Comparison of ENCODE assay signal across 1 cellular context in the genomic region with DNA sequence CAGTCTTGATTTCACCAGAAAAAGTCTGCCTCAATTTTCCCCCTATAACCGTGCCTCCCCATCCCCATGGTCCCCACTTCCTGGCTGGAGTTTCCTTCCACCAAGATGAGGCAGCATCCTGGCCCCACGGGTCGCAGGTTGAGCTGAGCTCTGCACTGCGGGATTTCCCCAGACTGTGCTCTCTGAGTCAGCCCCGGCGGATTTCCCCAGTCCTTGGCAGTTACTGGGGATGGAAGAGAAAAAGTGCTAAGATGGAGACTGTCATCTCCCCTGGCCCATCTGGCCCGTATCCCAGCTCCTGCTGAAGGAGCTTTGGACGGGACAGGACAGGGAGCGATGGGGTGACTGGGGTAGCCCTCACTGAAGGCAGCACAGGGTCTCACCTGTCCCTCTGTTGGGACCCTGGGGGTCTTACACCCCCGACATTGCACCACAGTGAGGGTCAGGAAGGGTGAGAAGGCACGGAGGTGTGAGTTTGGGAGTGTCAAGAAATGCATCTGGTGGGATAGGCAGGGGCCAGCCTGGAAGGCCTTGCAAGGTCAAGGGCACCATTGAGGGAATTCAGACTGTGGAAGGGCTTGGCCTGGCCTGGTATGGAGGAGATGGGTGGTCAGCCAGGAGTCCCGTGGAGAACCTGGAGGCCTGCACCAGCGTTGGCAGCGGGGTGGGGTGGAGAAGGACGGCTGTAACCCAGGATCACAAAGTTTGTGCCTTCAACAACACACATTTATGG.
TF ChIP-seq lines count a peak whose summit lies in the region.

No MANE protein-coding gene starts in this region.

TF ChIP-seq in HepG2, 621 proteins besides CTCF, POLR2A, EP300 and RAD21:
- TF ChIP-seq SOX5 (CRISPR knock-in tag; IDR thresholded peaks at IDR 0.05; ENCODE audit: borderline replicate concordance), result no peak
- no peak for TF ChIP-seq PAF1 (CRISPR knock-in tag; IDR thresholded peaks at IDR 0.05)
- TF ChIP-seq ZNF160 (CRISPR knock-in tag; IDR thresholded peaks at IDR 0.05), result no peak
- TF ChIP-seq, protein P1, sequence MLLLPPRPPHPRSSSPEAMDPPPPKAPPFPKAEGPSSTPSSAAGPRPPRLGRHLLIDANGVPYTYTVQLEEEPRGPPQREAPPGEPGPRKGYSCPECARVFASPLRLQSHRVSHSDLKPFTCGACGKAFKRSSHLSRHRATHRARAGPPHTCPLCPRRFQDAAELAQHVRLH (CRISPR knock-in tag; IDR thresholded peaks at IDR 0.05; ENCODE audit: borderline replicate concordance, low read depth), result no peak
- no peak for TF ChIP-seq ZNF619 (CRISPR knock-in tag; IDR thresholded peaks at IDR 0.05)
- TF ChIP-seq SP140L (CRISPR knock-in tag; IDR thresholded peaks at IDR 0.05; ENCODE audit: borderline replicate concordance), result no peak
- TF ChIP-seq, protein P2, sequence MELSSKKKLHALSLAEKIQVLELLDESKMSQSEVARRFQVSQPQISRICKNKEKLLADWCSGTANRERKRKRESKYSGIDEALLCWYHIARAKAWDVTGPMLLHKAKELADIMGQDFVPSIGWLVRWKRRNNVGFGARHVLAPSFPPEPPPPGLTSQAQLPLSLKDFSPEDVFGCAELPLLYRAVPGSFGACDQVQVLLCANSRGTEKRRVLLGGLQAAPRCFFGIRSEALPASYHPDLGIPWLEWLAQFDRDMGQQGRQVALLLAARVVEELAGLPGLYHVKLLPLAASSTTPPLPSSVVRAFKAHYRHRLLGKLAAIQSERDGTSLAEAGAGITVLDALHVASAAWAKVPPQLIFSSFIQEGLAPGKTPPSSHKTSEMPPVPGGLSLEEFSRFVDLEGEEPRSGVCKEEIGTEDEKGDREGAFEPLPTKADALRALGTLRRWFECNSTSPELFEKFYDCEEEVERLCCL (CRISPR knock-in tag; IDR thresholded peaks at IDR 0.05; ENCODE audit: borderline replicate concordance), result no peak
- TF ChIP-seq KAT2B (IDR thresholded peaks at IDR 0.05; ENCODE audit: borderline replicate concordance, low read depth, low read length), result no peak
